Comparison of ENCODE assay signal across 1 cellular context in genomic region chr7:20798081-20798693, GRCh38.
A peak's percentile ranks its signal among the peaks of the same experiment; 100 is the strongest.
TF ChIP-seq lines count a peak whose summit lies in the region.

No MANE protein-coding gene starts in this region.

TF ChIP-seq in HEK293, 187 proteins besides CTCF, POLR2A, EP300 and RAD21 (continued from another document):
- no peak for TF ChIP-seq ZNF518A (tag by site-specific recombination; conservative IDR thresholded peaks at IDR 0.05; ENCODE audit: low read depth)
- peak; percentile 19; the same call in 1 of the 2 replicates for TF ChIP-seq HIC1 (tag by site-specific recombination; IDR thresholded peaks at IDR 0.05)
- TF ChIP-seq SP3 (tag by site-specific recombination; IDR thresholded peaks at IDR 0.05): peak; percentile 93
- TF ChIP-seq ZBTB21 (tag by site-specific recombination; IDR thresholded peaks at IDR 0.05): no peak
- 0 out of 2 replicates have a peak, but pooled peaks have one; percentile 11 for TF ChIP-seq KLF17 (tag by site-specific recombination; IDR thresholded peaks at IDR 0.05)
- TF ChIP-seq ZNF362 (tag by site-specific recombination; IDR thresholded peaks at IDR 0.05): no peak
- peak; percentile 19; the same call in 1 of the 2 replicates for TF ChIP-seq EGR2 (tag by site-specific recombination; IDR thresholded peaks at IDR 0.05; ENCODE audit: low read depth)
- TF ChIP-seq SP7 (tag by site-specific recombination; IDR thresholded peaks at IDR 0.05): peak; percentile 36; the same call in 1 of the 2 replicates
- peak; percentile 73 for TF ChIP-seq GLIS1 (tag by site-specific recombination; IDR thresholded peaks at IDR 0.05)
- TF ChIP-seq ZBTB26 (tag by site-specific recombination; optimal IDR thresholded peaks at IDR 0.05): peak; percentile 76
